Comparison of ENCODE assay signal across 8 cellular contexts in the genomic region with DNA sequence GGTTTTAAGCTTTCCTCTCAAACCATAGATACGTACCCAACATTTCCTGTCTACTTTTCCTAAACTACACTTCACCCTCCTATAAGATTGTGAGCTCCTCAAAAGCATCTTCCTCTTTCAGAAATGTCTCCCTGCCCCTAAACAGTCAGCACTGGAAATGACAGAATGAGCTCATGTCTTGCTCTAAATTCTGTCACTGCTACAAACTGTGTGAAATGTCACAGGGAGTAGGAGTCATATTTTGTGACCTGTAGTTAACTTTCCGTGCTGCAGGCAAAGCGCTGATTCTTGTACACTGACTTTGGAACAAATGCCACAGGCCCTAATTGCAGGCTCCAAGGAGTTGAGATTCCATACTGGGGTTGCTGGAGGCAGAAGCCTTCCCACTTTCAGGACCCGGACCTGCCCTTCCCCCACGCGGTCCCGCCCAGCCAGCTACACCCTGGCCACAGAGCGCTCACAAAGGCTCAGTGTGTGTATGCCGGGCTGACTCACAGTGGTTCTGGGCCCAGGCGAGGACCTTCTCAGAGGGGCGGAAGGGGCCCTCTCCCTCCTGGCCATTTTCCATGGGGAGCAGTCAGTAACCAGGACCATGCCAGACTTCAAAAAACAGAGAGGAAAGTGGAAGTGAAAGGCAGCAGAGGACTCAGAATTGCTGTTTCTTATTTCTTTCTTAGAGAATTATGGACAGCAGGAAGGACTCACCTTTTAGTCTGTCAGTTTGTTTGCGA. TPM values are rescaled to one million over a fixed set of nuclear protein-coding genes. Genes with fewer than 3 reads are reported as not detected.
DNase-seq lines count a peak whose midpoint lies in the region; ATAC-seq and TF ChIP-seq lines count a peak whose summit lies in the region.

No MANE protein-coding gene starts in this region.

- H3K4me3 ChIP-seq in BE2C (ENCODE audit: low read depth, low read length) = no peak overlapping the region
- H3K4me3 ChIP-seq in Jurkat, Clone E6-1 (ENCODE audit: low read length) = peak overlapping the region; percentile 4
- peak overlapping the region in 1 of 3 experiments; percentile 16 for H3K4me3 ChIP-seq in mammary epithelial cell (replicated peaks in 1 of 3; ENCODE audit: insufficient read depth in 1 of 3, low read depth in 2 of 3, low read length in 3 of 3)
- H3K4me3 ChIP-seq in smooth muscle cell = no peak overlapping the region

- no peaks in the 10 kb centered on the region for H3K27me3 Mint-ChIP-seq in WTC11 (ENCODE audit: low read depth)

- H3K4me1 Mint-ChIP-seq in WTC11 = peaks cover 15% of the 10 kb centered on the region

- intact Hi-C loops in mammary epithelial cell (cut with micrococcal nuclease) = loop anchor here (5.0 kb wide), 1 partner anchor 34 kb away; no protein-coding TSS in a partner anchor

- H4K20me1 ChIP-seq in mammary epithelial cell (ENCODE audit: insufficient read depth, low read length) (no peaks in the 10 kb centered on the region), smooth muscle cell (ENCODE audit: low read depth) (no peaks in the 10 kb centered on the region)

- no peaks in the 10 kb centered on the region for H3K27me3 ChIP-seq in BE2C
- no peaks in the 10 kb centered on the region for H3K27me3 ChIP-seq in mammary epithelial cell (ENCODE audit: insufficient read depth, low read length)
- H3K27me3 ChIP-seq in smooth muscle cell (ENCODE audit: low read depth) = no peaks in the 10 kb centered on the region

- POLR2A ChIA-PET in WTC11 (lab: Charles Lee) = interaction anchor here (0.6 to 1.9 kb wide), 2 partner anchors 25 to 626 kb away, joined by 3 to 17 read pairs; partner anchors contain the start of gene SCD

- DNase-seq in BE2C = peak; percentile 36
- no peak for DNase-seq in Jurkat, Clone E6-1 (ENCODE audit: low read depth, low spot score)
- peak; percentile 75 for DNase-seq in WTC11 (ENCODE audit: low spot score)
- peak; percentile 94 for DNase-seq in mammary epithelial cell
- peak; percentile 100 for DNase-seq in islet precursor cell
- DNase-seq in smooth muscle cell (lab: John Stamatoyannopoulos, UW; ENCODE audit: unreplicated experiment) = peak; percentile 65

- H3K27ac ChIP-seq in mammary epithelial cell (ENCODE audit: insufficient read depth, low read depth, low read length) (peak overlapping the region; percentile 90), smooth muscle cell (ENCODE audit: low read depth) (peak overlapping the region; percentile 100)

- H3K4me3 Mint-ChIP-seq in WTC11 = peak overlapping the region; percentile 26

- TF ChIP-seq CTCF in BE2C (IDR thresholded peaks at IDR 0.05; ENCODE audit: low read depth, low read length) (no peak), WTC11 (IDR thresholded peaks at IDR 0.05) (no peak), mammary epithelial cell (conservative IDR thresholded peaks at IDR 0.05 in 1 of 2, IDR thresholded peaks at IDR 0.05 in 1 of 2; ENCODE audit: extremely low read depth in 1 of 2, insufficient read depth in 1 of 2, low read depth in 1 of 2, low read length in 2 of 2) (no peak), smooth muscle cell (IDR thresholded peaks at IDR 0.05; ENCODE audit: borderline replicate concordance, insufficient read depth, poor library complexity, severe bottlenecking) (no peak)

- 0% methylated on average over 6 of the region's 12 CpGs for WGBS in mammary epithelial cell (ENCODE audit: low coverage, missing lambda C conversion rate)
- 9% methylated on average over 12 of the region's 12 CpGs for WGBS in smooth muscle cell (ENCODE audit: low lambda C conversion rate)

- no peaks in the 10 kb centered on the region for H3K9me3 ChIP-seq in BE2C
- H3K9me3 ChIP-seq in mammary epithelial cell (replicated peaks; ENCODE audit: insufficient read depth, low read length) = no peaks in the 10 kb centered on the region
- H3K9me3 ChIP-seq in smooth muscle cell (replicated peaks; ENCODE audit: low read depth) = no peaks in the 10 kb centered on the region

- peak overlapping the region; percentile 67 for H3K4me2 ChIP-seq in mammary epithelial cell (ENCODE audit: insufficient read depth, low read depth, low read length)
- H3K4me2 ChIP-seq in smooth muscle cell = peak overlapping the region; percentile 81

- H3K36me3 ChIP-seq in BE2C (no peaks in the 10 kb centered on the region), mammary epithelial cell (ENCODE audit: insufficient read depth, low read length) (no peaks in the 10 kb centered on the region), smooth muscle cell (ENCODE audit: low read depth) (no peaks in the 10 kb centered on the region)

- CTCF ChIA-PET in WTC11 (lab: Charles Lee) = interaction anchor here (0.9 to 1.5 kb wide), 6 partner anchors 24 to 164 kb away, joined by 4 to 10 read pairs (median 4); partner anchors contain the start of genes HIF1AN and SCD
- CTCF ChIA-PET in mammary epithelial cell (lab: Charles Lee; ENCODE audit: low non-redundant PET) = interaction anchor here (0.6 to 0.7 kb wide), 2 partner anchors 16 to 26 kb away, joined by 3 to 4 read pairs; no protein-coding TSS in a partner anchor

- BruUV-seq in mammary epithelial cell (replicated peaks; lab: Mats Ljungman, UMichigan) = no TSS peak

- in situ Hi-C loops in mammary epithelial cell (cut with MboI; ENCODE audit: low sequenced_read_pairs in 2 of 2) = no loop called here

- H3K79me2 ChIP-seq in mammary epithelial cell (ENCODE audit: insufficient read depth, low read length) (peaks cover 13% of the 10 kb centered on the region), smooth muscle cell (ENCODE audit: low read depth) (peaks cover 5% of the 10 kb centered on the region)

- peak overlapping the region; percentile 71 for H3K9ac ChIP-seq in mammary epithelial cell (ENCODE audit: insufficient read depth, low read length)
- peak overlapping the region; percentile 75 for H3K9ac ChIP-seq in smooth muscle cell (ENCODE audit: low read depth)

- no peaks in the 10 kb centered on the region for H3K36me3 Mint-ChIP-seq in WTC11

- peak overlapping the region; percentile 92 for H3K27ac Mint-ChIP-seq in WTC11

- H3K4me1 ChIP-seq in BE2C = peaks cover 22% of the 10 kb centered on the region
- peaks cover 56% of the 10 kb centered on the region for H3K4me1 ChIP-seq in mammary epithelial cell (ENCODE audit: insufficient read depth, low read length)
- H3K4me1 ChIP-seq in smooth muscle cell (ENCODE audit: low read depth) = peaks cover 40% of the 10 kb centered on the region

- dilution Hi-C loops in mammary epithelial cell (cut with HindIII; ENCODE audit: low sequenced_read_pairs) = no loop called here

- ATAC-seq in WTC11 (peak; percentile 51), HG03045 (IDR thresholded peaks at IDR 0.05; ENCODE audit: unreplicated experiment) (no peak), GM18517 (IDR thresholded peaks at IDR 0.05; ENCODE audit: unreplicated experiment) (no peak)

- H3K9me3 Mint-ChIP-seq in WTC11 = no peaks in the 10 kb centered on the region

- H3F3A ChIP-seq in smooth muscle cell (ENCODE audit: low read depth) = peaks cover 42% of the 10 kb centered on the region

- H2AFZ ChIP-seq in mammary epithelial cell (ENCODE audit: low read depth, low read length) (peak overlapping the region; percentile 37), smooth muscle cell (ENCODE audit: low read depth) (peak overlapping the region; percentile 1)

TF ChIP-seq in WTC11, 78 proteins besides CTCF, POLR2A, EP300 and RAD21:
- TF ChIP-seq, protein P1, sequence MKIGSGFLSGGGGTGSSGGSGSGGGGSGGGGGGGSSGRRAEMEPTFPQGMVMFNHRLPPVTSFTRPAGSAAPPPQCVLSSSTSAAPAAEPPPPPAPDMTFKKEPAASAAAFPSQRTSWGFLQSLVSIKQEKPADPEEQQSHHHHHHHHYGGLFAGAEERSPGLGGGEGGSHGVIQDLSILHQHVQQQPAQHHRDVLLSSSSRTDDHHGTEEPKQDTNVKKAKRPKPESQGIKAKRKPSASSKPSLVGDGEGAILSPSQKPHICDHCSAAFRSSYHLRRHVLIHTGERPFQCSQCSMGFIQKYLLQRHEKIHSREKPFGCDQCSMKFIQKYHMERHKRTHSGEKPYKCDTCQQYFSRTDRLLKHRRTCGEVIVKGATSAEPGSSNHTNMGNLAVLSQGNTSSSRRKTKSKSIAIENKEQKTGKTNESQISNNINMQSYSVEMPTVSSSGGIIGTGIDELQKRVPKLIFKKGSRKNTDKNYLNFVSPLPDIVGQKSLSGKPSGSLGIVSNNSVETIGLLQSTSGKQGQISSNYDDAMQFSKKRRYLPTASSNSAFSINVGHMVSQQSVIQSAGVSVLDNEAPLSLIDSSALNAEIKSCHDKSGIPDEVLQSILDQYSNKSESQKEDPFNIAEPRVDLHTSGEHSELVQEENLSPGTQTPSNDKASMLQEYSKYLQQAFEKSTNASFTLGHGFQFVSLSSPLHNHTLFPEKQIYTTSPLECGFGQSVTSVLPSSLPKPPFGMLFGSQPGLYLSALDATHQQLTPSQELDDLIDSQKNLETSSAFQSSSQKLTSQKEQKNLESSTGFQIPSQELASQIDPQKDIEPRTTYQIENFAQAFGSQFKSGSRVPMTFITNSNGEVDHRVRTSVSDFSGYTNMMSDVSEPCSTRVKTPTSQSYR (CRISPR knock-in tag; IDR thresholded peaks at IDR 0.05) = peak; percentile 75
- TF ChIP-seq GABPB1 (CRISPR knock-in tag; IDR thresholded peaks at IDR 0.05) (peak; percentile 64), JUN (CRISPR knock-in tag; IDR thresholded peaks at IDR 0.05) (no peak), ZNF121 (CRISPR knock-in tag; IDR thresholded peaks at IDR 0.05) (0 out of 2 replicates have a peak, but pooled peaks have one; percentile 32)

RNA-seq across cellular contexts. Expression of gene SCD, which starts 24.1 kb away (rescaled TPM):
- 240 TPM for polyA plus RNA-seq in BE2C (2012; ENCODE audit: insufficient read depth, insufficient read length, low read depth)
- polyA plus RNA-seq in Jurkat, Clone E6-1 (2012; ENCODE audit: insufficient read depth, insufficient read length) = 150 TPM
- total RNA-seq in WTC11 (2021) (490 to 556 TPM (median 501 TPM) in 3 replicates), mammary epithelial cell (100 to 1,000 TPM; 348 to 939 TPM), smooth muscle cell (306 and 316 TPM in 2 replicates)
- polyA plus RNA-seq in mammary epithelial cell (1,049 TPM), smooth muscle cell (157 and 183 TPM in 2 replicates)
- polyA minus RNA-seq in mammary epithelial cell = 2,037 TPM

RNA-seq across cellular contexts. Expression of gene PKD2L1, which starts 41.1 kb away (rescaled TPM):
- polyA plus RNA-seq in BE2C (2012; ENCODE audit: insufficient read depth, insufficient read length, low read depth) = not detected
- not detected for polyA plus RNA-seq in Jurkat, Clone E6-1 (2012; ENCODE audit: insufficient read depth, insufficient read length)
- total RNA-seq in WTC11 (2021) (0.09 TPM in 1 of 3 replicates, not detected in the others), mammary epithelial cell (not detected), smooth muscle cell (not detected in 2 replicates)
- polyA plus RNA-seq in mammary epithelial cell (not detected), smooth muscle cell (not detected in 2 replicates)
- not detected for polyA minus RNA-seq in mammary epithelial cell
